20 cellular contexts compared by ENCODE assay signal in genomic region chr6:113047932-113048331, GRCh38.
DNase-seq lines count a peak whose midpoint lies in the region; ATAC-seq, FAIRE-seq and TF ChIP-seq lines count a peak whose summit lies in the region.
"Had no signal": no experiment of that assay in that cellular context is flagged by ENCODE, and none has a peak within 500 bp of the region (broad histone marks: within the 10 kb centered on the region; RNA-seq: fewer than 3 reads in every experiment).

No MANE protein-coding gene starts in this region.

- POLR2A ChIA-PET in K562 (lab: Yijun Ruan, JAX), result interaction anchor here (1.5 kb wide), 1 partner anchor 10 kb away, joined by 5 read pairs; no protein-coding TSS in a partner anchor

- no peaks in the 10 kb centered on the region for H3K9me1 ChIP-seq in K562 (ENCODE audit: control insufficient read depth, insufficient read depth, low read length)

- no peaks in the 10 kb centered on the region for H3K79me2 ChIP-seq in K562 (ENCODE audit: control insufficient read depth, insufficient read depth, low read length)
- H3K79me2 ChIP-seq in osteoblast (ENCODE audit: insufficient read depth, low read length), result no peaks in the 10 kb centered on the region

- no peak for FAIRE-seq in K562 (lab: Jason Lieb, UNC)
- FAIRE-seq: D721Med, GM18507, HTR-8/SVneo had no signal

- no peak for TF ChIP-seq EP300 in K562 (IDR thresholded peaks at IDR 0.05; ENCODE audit: low read length)

- H3K27me3 ChIP-seq in K562 (ENCODE audit: control insufficient read depth in 2 of 2, insufficient read depth in 2 of 2, low read length in 2 of 2) (no peaks in the 10 kb centered on the region), osteoblast (ENCODE audit: insufficient read depth, low read length) (no peaks in the 10 kb centered on the region)

- H4K20me1 ChIP-seq in K562 (replicated peaks; ENCODE audit: control insufficient read depth, insufficient read depth, low read length), result no peaks in the 10 kb centered on the region
- no peaks in the 10 kb centered on the region for H4K20me1 ChIP-seq in osteoblast (ENCODE audit: insufficient read depth, low read length)

- in situ Hi-C loops in K562 (cut with MboI), result no loop called here
- in situ Hi-C loops in GM13976 (cut with MboI; ENCODE audit: low sequenced_read_pairs, unreplicated experiment), result no loop called here

- no peak for TF ChIP-seq POLR2A in K562 (conservative IDR thresholded peaks at IDR 0.05)

- TF ChIP-seq RAD21 in K562 (CRISPR knock-in tag; conservative IDR thresholded peaks at IDR 0.05 in 1 of 2, IDR thresholded peaks at IDR 0.05 in 1 of 2), result no peak

- 0% methylated on average over 2 of the region's 2 CpGs for WGBS in K562 (ENCODE audit: insufficient coverage, low coverage, missing lambda C conversion rate)

- H3K4me3 ChIP-seq in K562 (no peak overlapping the region), osteoblast (ENCODE audit: insufficient read depth, low read length) (no peak overlapping the region)

- H3K9ac ChIP-seq in K562 (ENCODE audit: insufficient read depth in 1 of 2, low read depth in 2 of 2, low read length in 2 of 2), result no peak overlapping the region

- H3K36me3 ChIP-seq in K562 (ENCODE audit: control insufficient read depth, insufficient read depth, low read length) (no peaks in the 10 kb centered on the region), osteoblast (ENCODE audit: insufficient read depth, low read length) (no peaks in the 10 kb centered on the region)

- H3K4me2 ChIP-seq in K562 (ENCODE audit: insufficient read depth, low read length) (no peak overlapping the region), osteoblast (ENCODE audit: insufficient read depth, low read length) (no peak overlapping the region)

- ATAC-seq in K562 (no peak), left colon (no peak), HG03565 (IDR thresholded peaks at IDR 0.05; ENCODE audit: unreplicated experiment) (no peak)
- ATAC-seq: HCT116 had no signal

- H2AFZ ChIP-seq in K562 (ENCODE audit: low read depth, low read length) (peak overlapping the region; percentile 14; the same call in 1 of the 2 replicates), osteoblast (ENCODE audit: low read length) (no peak overlapping the region)

- intact Hi-C loops in K562 (cut with micrococcal nuclease) (no loop called here), left colon (cut with DNase I, micrococcal nuclease) (no loop called here)

- TF ChIP-seq CTCF in K562 (IDR thresholded peaks at IDR 0.05 in 2 of 3, conservative IDR thresholded peaks at IDR 0.05 in 1 of 3; ENCODE audit: insufficient read depth in 2 of 3, low read depth in 1 of 3, low read length in 3 of 3) (no peak), osteoblast (IDR thresholded peaks at IDR 0.05; ENCODE audit: extremely low read depth, low read depth, low read length) (no peak), GM13976 (IDR thresholded peaks at IDR 0.05; ENCODE audit: borderline replicate concordance, control extremely low read depth, extremely low read depth, insufficient read depth, missing control alignments) (no peak)

- no TSS peak for BruUV-seq in K562 (replicated peaks; lab: Mats Ljungman, UMichigan)

- no peaks in the 10 kb centered on the region for H3K9me3 ChIP-seq in K562 (replicated peaks; ENCODE audit: control insufficient read depth, insufficient read depth, low read depth, low read length)
- H3K9me3 ChIP-seq in osteoblast (ENCODE audit: low read depth, low read length), result no peaks in the 10 kb centered on the region

- CTCF ChIA-PET in K562 (lab: Yijun Ruan, JAX; ENCODE audit: low intra/inter-chr PET ratio), result no interaction called here

- H3K27ac ChIP-seq in K562 (ENCODE audit: extremely low read depth, low read depth, low read length) (no peak overlapping the region), osteoblast (ENCODE audit: low read depth, low read length) (peak overlapping the region; percentile 26)
- H3K27ac ChIP-seq: RWPE1 had no signal

- DNase-seq in EL (peak; percentile 51), NCI-H526 (lab: John Stamatoyannopoulos, UW) (peak; percentile 17 to 57), K562 (ENCODE audit: extremely low read depth in 1 of 4, low spot score in 3 of 4) (no peak), osteoblast (ENCODE audit: insufficient read length, low spot score, missing footprints) (peak; percentile 8), GM13976 (ENCODE audit: low spot score) (no peak), left colon (no peak), NCI-H1105 (lab: John Stamatoyannopoulos, UW) (no peak)
- DNase-seq: CD4-positive, alpha-beta memory T cell; DND-41; KBM-7; NCI-H1092 treated with DMSO at 0.1 percent for 48 hours; NCI-H1694 treated with DMSO at 0.1 percent for 48 hours; NCI-H446; NCI-H82 had no signal

- H3K4me1 ChIP-seq in K562 (replicated peaks in 1 of 2; ENCODE audit: control insufficient read depth in 2 of 2, insufficient read depth in 2 of 2, low read length in 2 of 2) (no peaks in the 10 kb centered on the region), osteoblast (ENCODE audit: insufficient read depth, low read length) (peaks cover 38% of the 10 kb centered on the region)

TF ChIP-seq in K562, 482 proteins besides CTCF, POLR2A, EP300 and RAD21:
- TF ChIP-seq GATA2 (CRISPR knock-in tag; IDR thresholded peaks at IDR 0.05) (no peak), ZNF324 (CRISPR knock-in tag; IDR thresholded peaks at IDR 0.05) (no peak), NFE2L1 (tag; IDR thresholded peaks at IDR 0.05; ENCODE audit: borderline replicate concordance, low read depth) (no peak), GATAD2B (IDR thresholded peaks at IDR 0.05; ENCODE audit: borderline replicate concordance) (no peak), STAT5B (CRISPR knock-in tag; IDR thresholded peaks at IDR 0.05) (no peak), ILF3 (IDR thresholded peaks at IDR 0.05; ENCODE audit: borderline replicate concordance) (no peak), ZBTB1 (CRISPR knock-in tag; IDR thresholded peaks at IDR 0.05; ENCODE audit: borderline replicate concordance, low read depth) (no peak), HINFP (tag; conservative IDR thresholded peaks at IDR 0.05; ENCODE audit: low read depth) (no peak), ZFP36 (IDR thresholded peaks at IDR 0.05; ENCODE audit: low read depth, low read length, partially characterized antibody) (no peak), ASH1L (IDR thresholded peaks at IDR 0.05; ENCODE audit: borderline replicate concordance, low read depth, partially characterized antibody) (no peak), KDM2B (CRISPR knock-in tag; IDR thresholded peaks at IDR 0.05) (no peak)
- TF ChIP-seq, protein P1, sequence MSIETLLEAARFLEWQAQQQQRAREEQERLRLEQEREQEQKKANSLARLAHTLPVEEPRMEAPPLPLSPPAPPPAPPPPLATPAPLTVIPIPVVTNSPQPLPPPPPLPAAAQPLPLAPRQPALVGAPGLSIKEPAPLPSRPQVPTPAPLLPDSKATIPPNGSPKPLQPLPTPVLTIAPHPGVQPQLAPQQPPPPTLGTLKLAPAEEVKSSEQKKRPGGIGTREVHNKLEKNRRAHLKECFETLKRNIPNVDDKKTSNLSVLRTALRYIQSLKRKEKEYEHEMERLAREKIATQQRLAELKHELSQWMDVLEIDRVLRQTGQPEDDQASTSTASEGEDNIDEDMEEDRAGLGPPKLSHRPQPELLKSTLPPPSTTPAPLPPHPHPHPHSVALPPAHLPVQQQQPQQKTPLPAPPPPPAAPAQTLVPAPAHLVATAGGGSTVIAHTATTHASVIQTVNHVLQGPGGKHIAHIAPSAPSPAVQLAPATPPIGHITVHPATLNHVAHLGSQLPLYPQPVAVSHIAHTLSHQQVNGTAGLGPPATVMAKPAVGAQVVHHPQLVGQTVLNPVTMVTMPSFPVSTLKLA (conservative IDR thresholded peaks at IDR 0.05), result no peak

Comparison
In these comparisons a context has a peak if more than half of its experiments do, and no peak if none do; other contexts are left out.
1. DNase-seq: peak in EL (single experiment), NCI-H526 (2 of 2) and osteoblast (single experiment); none in K562 (0 of 4), GM13976 (single experiment), left colon (0 of 2) and NCI-H1105 (single experiment).